ENCODE assay signal across 8 cellular contexts in genomic region chr6:116100419-116101297, GRCh38. TPM values are rescaled to one million over a fixed set of nuclear protein-coding genes. Genes with fewer than 3 reads are reported as not detected.
DNase-seq lines count a peak whose midpoint lies in the region; ATAC-seq and TF ChIP-seq lines count a peak whose summit lies in the region.

Gene NT5DC1, plus strand, starts transcription at chr6:116100853. Its CDS starts 78 bp downstream, at chr6:116100931.

- peak within 1 kb of the TSS; percentile 75 to 99 (median 97) for H3K27ac ChIP-seq in dorsolateral prefrontal cortex
- peak within 1 kb of the TSS; percentile 98 for H3K27ac ChIP-seq in lower lobe of right lung

- H3K27ac Mint-ChIP-seq in CD14-positive monocyte: peak within 1 kb of the TSS; percentile 80 to 90 (median 86)

- H3K36me3 Mint-ChIP-seq in CD14-positive monocyte: peaks cover 3 to 12% of the 10 kb centered on the region in 2 donors

- peak within 1 kb of the TSS; percentile 52 to 95 (median 88) for H3K4me3 ChIP-seq in dorsolateral prefrontal cortex
- peak within 1 kb of the TSS; percentile 84 for H3K4me3 ChIP-seq in lower lobe of right lung

- peaks cover 37% of the 10 kb centered on the region for H3K4me1 Mint-ChIP-seq in CD14-positive monocyte

- peaks cover 46% of the 10 kb centered on the region for H3K4me1 ChIP-seq in lower lobe of right lung

- no peaks in the 10 kb centered on the region for H3K27me3 Mint-ChIP-seq in CD14-positive monocyte (ENCODE audit: low read depth in 3 of 3)

- intact Hi-C loops in CD14-positive monocyte (cut with micrococcal nuclease) (no loop called here), dorsolateral prefrontal cortex (cut with DNase I) (loop anchor here (2.0 to 10.0 kb wide), 4 partner anchors 88 to 128 kb away; no protein-coding TSS in a partner anchor), lower lobe of right lung (cut with DNase I) (no loop called here)

- H3K36me3 ChIP-seq in lower lobe of right lung: no peaks in the 10 kb centered on the region

- ATAC-seq in HG03457 (IDR thresholded peaks at IDR 0.05; ENCODE audit: unreplicated experiment) (peak; percentile 87), lower lobe of right lung (peak; percentile 98)

- DNase-seq in CD14-positive monocyte (ENCODE audit: low spot score): peak; percentile 61
- DNase-seq in GM19240 (ENCODE audit: insufficient read length, low spot score): peak; percentile 65
- peak; percentile 69 to 92 for DNase-seq in NCI-H526 (lab: John Stamatoyannopoulos, UW)
- peak; percentile 86 to 88 for DNase-seq in activated CD4-positive, alpha-beta T cell treated with anti-CD3 and anti-CD28 coated beads, Interleukin-2, amount 50 U/mL, for 48 hours
- peak; percentile 70 to 90 (median 76) for DNase-seq in dorsolateral prefrontal cortex
- peak; percentile 90 for DNase-seq in lower lobe of right lung
- DNase-seq in stimulated activated CD4-positive, alpha-beta T cell treated with anti-CD3 and anti-CD28 coated beads, TNF-alpha, amount 100 ng/mL, for 4 hours (ENCODE audit: low read depth in 3 of 3): peak; percentile 66 to 80 (median 77)

- TF ChIP-seq CTCF in CD14-positive monocyte (IDR thresholded peaks at IDR 0.05) (peak; percentile 51), dorsolateral prefrontal cortex (IDR thresholded peaks at IDR 0.05 in 54 of 56, conservative IDR thresholded peaks at IDR 0.05 in 2 of 56; ENCODE audit: low read depth in 1 of 56, partially characterized antibody in 56 of 56) (peak in 49 of 56 donors; percentile 1 to 65 (median 34)), lower lobe of right lung (IDR thresholded peaks at IDR 0.05) (peak; percentile 50)

- peaks cover 8 to 12% (median 11%) of the 10 kb centered on the region in 7 donors for H3K9me3 Mint-ChIP-seq in CD14-positive monocyte

- H3K9me3 ChIP-seq in lower lobe of right lung: peaks cover 9% of the 10 kb centered on the region

- no peaks in the 10 kb centered on the region for H3K27me3 ChIP-seq in dorsolateral prefrontal cortex
- no peaks in the 10 kb centered on the region for H3K27me3 ChIP-seq in lower lobe of right lung (ENCODE audit: low read depth)

- H3K4me3 Mint-ChIP-seq in CD14-positive monocyte: peak within 1 kb of the TSS; percentile 88 to 95

RNA-seq across cellular contexts. Expression of gene NT5DC1, which starts in this region (rescaled TPM):
- 10 to 100 TPM; 28.3 to 39.0 TPM for polyA plus RNA-seq in CD14-positive monocyte
- total RNA-seq in dorsolateral prefrontal cortex (100 to 1,000 TPM in 1 of 120 experiments, 10 to 100 TPM in 119; 19.0 to 111 (median 44.0) TPM), lower lobe of right lung (46.0 TPM)

Comparison
In these comparisons a context has a peak if more than half of its experiments do, and no peak if none do; other contexts are left out.
1. Peak in every context shown above with its lines: DNase-seq, ATAC-seq, H3K4me3 ChIP-seq and H3K27ac ChIP-seq.
2. intact Hi-C loops: an anchor here in dorsolateral prefrontal cortex (2.0 to 10.0 kb wide); none called in CD14-positive monocyte and lower lobe of right lung.